Comparison of ENCODE assay signal across 1 cellular context in genomic region chr21:44566403-44566802, GRCh38.
TF ChIP-seq lines count a peak whose summit lies in the region.

No MANE protein-coding gene starts in this region.

TF ChIP-seq in HepG2, 621 proteins besides CTCF, POLR2A, EP300 and RAD21:
- TF ChIP-seq SOX6 (IDR thresholded peaks at IDR 0.05) (no peak), SOX6 (CRISPR knock-in tag; IDR thresholded peaks at IDR 0.05) (no peak), POLR2G (IDR thresholded peaks at IDR 0.05; ENCODE audit: low read depth, low read length) (no peak), ZNF235 (CRISPR knock-in tag; IDR thresholded peaks at IDR 0.05; ENCODE audit: borderline replicate concordance) (no peak)
